ENCODE assay signal across 1 cellular context in the genomic region with DNA sequence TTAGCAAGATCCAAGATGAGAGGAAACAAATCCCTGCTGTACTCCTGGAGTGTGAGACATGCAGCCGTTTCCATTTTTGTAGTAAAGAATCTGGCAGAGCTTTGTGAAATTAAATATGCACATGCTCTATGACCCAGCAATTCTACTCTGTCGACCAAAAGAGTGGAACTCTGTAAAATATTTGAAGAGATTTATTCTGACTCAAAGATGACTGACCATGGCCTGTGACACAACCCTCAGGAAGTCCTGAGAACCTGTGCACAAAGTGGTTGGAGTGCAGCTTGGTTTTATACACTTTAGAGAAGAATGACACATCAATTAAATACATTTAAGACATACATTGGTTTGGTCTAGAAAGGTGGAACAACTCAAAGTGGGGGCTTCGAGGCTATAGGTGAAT.
TF ChIP-seq lines count a peak whose summit lies in the region.

No MANE protein-coding gene starts in this region.

TF ChIP-seq in K562, 482 proteins besides CTCF, POLR2A, EP300 and RAD21:
- TF ChIP-seq ZNF398 (CRISPR knock-in tag; IDR thresholded peaks at IDR 0.05) (no peak), ZNF507 (tag; conservative IDR thresholded peaks at IDR 0.05) (no peak), C11orf30 (IDR thresholded peaks at IDR 0.05; ENCODE audit: low read depth) (no peak), ZNF253 (CRISPR knock-in tag; conservative IDR thresholded peaks at IDR 0.05) (no peak), PML (IDR thresholded peaks at IDR 0.05; ENCODE audit: low read length) (no peak), ZNF3 (CRISPR knock-in tag; IDR thresholded peaks at IDR 0.05) (no peak), TSHZ1 (CRISPR knock-in tag; IDR thresholded peaks at IDR 0.05) (no peak), PTRF (tag; IDR thresholded peaks at IDR 0.05) (no peak), RBM15 (IDR thresholded peaks at IDR 0.05; ENCODE audit: insufficient read depth, low read length) (no peak), ZBED1 (IDR thresholded peaks at IDR 0.05) (no peak), CREB5 (CRISPR knock-in tag; IDR thresholded peaks at IDR 0.05) (no peak), E2F3 (CRISPR knock-in tag; IDR thresholded peaks at IDR 0.05) (no peak), BCOR (IDR thresholded peaks at IDR 0.05) (no peak)
